ENCODE assay signal across 23 cellular contexts in the genomic region with DNA sequence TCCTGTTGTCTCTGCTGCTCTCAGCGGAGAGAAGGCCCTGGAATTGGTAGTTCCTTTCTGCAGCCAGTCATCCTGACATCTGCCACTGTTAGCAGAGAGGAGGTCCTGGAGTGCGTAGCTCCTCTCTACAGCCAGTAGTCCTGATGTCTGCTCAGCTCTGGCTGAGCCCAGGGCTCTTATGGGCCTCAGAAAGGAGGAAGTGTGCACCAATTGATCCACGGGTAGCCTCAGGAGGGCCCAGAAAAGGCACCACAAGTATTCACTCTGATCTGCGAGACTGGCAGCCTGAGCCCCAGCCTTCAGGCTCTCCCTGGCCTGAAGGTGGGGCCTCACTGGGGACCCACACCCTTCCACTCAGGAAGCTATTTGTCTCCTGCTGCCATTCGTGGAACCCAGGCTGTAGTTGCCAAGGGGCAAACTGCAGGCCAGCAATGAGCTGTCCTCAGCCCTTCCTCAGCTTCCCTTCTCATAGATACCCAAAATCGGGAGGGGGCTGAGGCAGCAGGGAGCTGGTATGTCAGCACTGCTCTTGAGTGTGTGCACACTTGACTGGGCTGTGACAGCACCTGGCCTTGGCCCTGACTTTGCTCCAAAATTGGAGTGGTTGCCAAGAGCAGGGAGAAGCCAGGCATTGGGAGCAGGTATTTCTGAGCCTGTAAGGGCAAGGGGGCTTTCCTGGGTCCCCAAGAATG.
DNase-seq lines count a peak whose midpoint lies in the region; ATAC-seq, FAIRE-seq and TF ChIP-seq lines count a peak whose summit lies in the region.
"Had no signal": no experiment of that assay in that cellular context is flagged by ENCODE, and none has a peak within 500 bp of the region (broad histone marks: within the 10 kb centered on the region; RNA-seq: fewer than 3 reads in every experiment).

No MANE protein-coding gene starts in this region.

- no peak for FAIRE-seq in GM12891 (lab: Jason Lieb, UNC)
- FAIRE-seq: A549, D721Med, H1, K562 had no signal

- no peak for DNase-seq in activated naive CD4-positive, alpha-beta T cell treated with anti-CD3 and anti-CD28 coated beads, Interleukin-2, amount 10 ng/mL, durations not matched to agents 7 days and 5 days
- no peak for DNase-seq in activated naive CD4-positive, alpha-beta T cell treated with anti-CD3 and anti-CD28 coated beads, Interleukin-2, amount 50 U/mL, for 72 hours (ENCODE audit: low spot score in 2 of 2)
- no peak for DNase-seq in GM12891 (ENCODE audit: insufficient read length, low spot score)
- no peak for DNase-seq in effector memory CD8-positive, alpha-beta T cell
- DNase-seq in stimulated activated effector memory CD8-positive, alpha-beta T cell treated with anti-CD3 and anti-CD28 coated beads, Interleukin-12 subunit alpha, Interleukin-12 subunit beta, amount 100 ng/mL, for 72 hours (ENCODE audit: low spot score in 2 of 2) = no peak
- DNase-seq in activated T-cell treated with anti-CD3 and anti-CD28 coated beads, Interleukin-2, amount 50 U/mL, for 1 hour = no peak
- DNase-seq in hepatic stellate cell (ENCODE audit: low spot score) = no peak
- no peak for DNase-seq in kidney tubule cell (ENCODE audit: low spot score)
- DNase-seq: activated CD8-positive, alpha-beta memory T cell treated with anti-CD3 and anti-CD28 coated beads for 24 hours; activated naive CD4-positive, alpha-beta T cell treated with Interleukin-2 at 50 U/mL for 16 hours; activated T-cell treated with anti-CD3 and anti-CD28 coated beads, Interleukin-2, amount 50 U/mL, for 4 hours; anterior cingulate cortex; islet precursor cell; mammary epithelial cell; NCI-H1417 treated with DMSO at 0.1 percent for 48 hours; NCI-H524; psoas muscle; substantia nigra had no signal

- H3K9me3 Mint-ChIP-seq in activated naive CD4-positive, alpha-beta T cell treated with anti-CD3 and anti-CD28 coated beads, Interleukin-2, amount 10 ng/mL, durations not matched to agents 7 days and 5 days = no peaks in the 10 kb centered on the region
- peaks cover 3 to 4% of the 10 kb centered on the region in 2 donors for H3K9me3 Mint-ChIP-seq in activated naive CD4-positive, alpha-beta T cell treated with anti-CD3 and anti-CD28 coated beads, Interleukin-2, amount 50 U/mL, for 72 hours
- H3K9me3 Mint-ChIP-seq in effector memory CD8-positive, alpha-beta T cell = no peaks in the 10 kb centered on the region
- peaks cover 2% of the 10 kb centered on the region for H3K9me3 Mint-ChIP-seq in stimulated activated effector memory CD8-positive, alpha-beta T cell treated with anti-CD3 and anti-CD28 coated beads, Interleukin-12 subunit alpha, Interleukin-12 subunit beta, amount 100 ng/mL, for 72 hours
- H3K9me3 Mint-ChIP-seq: T-helper 2 cell treated with Interferon-gamma antibody and Interleukin-4, amounts not matched to agents 5 μg/mL and 100 μg/mL, for 36 hours had no signal

- no peak overlapping the region for H3K4me3 Mint-ChIP-seq in activated naive CD4-positive, alpha-beta T cell treated with anti-CD3 and anti-CD28 coated beads, Interleukin-2, amount 10 ng/mL, durations not matched to agents 7 days and 5 days
- H3K4me3 Mint-ChIP-seq in effector memory CD8-positive, alpha-beta T cell = no peak overlapping the region
- H3K4me3 Mint-ChIP-seq in stimulated activated effector memory CD8-positive, alpha-beta T cell treated with anti-CD3 and anti-CD28 coated beads, Interleukin-12 subunit alpha, Interleukin-12 subunit beta, amount 100 ng/mL, for 72 hours = no peak overlapping the region
- H3K4me3 Mint-ChIP-seq: activated T-cell treated with anti-CD3 and anti-CD28 coated beads, Interleukin-2, amount 50 U/mL, for 4 hours had no signal

- no peaks in the 10 kb centered on the region for H3K36me3 Mint-ChIP-seq in activated naive CD4-positive, alpha-beta T cell treated with anti-CD3 and anti-CD28 coated beads, Interleukin-2, amount 10 ng/mL, durations not matched to agents 7 days and 5 days
- no peaks in the 10 kb centered on the region for H3K36me3 Mint-ChIP-seq in activated naive CD4-positive, alpha-beta T cell treated with anti-CD3 and anti-CD28 coated beads, Interleukin-2, amount 50 U/mL, for 72 hours
- no peaks in the 10 kb centered on the region for H3K36me3 Mint-ChIP-seq in effector memory CD8-positive, alpha-beta T cell (ENCODE audit: insufficient read depth)
- H3K36me3 Mint-ChIP-seq in stimulated activated effector memory CD8-positive, alpha-beta T cell treated with anti-CD3 and anti-CD28 coated beads, Interleukin-12 subunit alpha, Interleukin-12 subunit beta, amount 100 ng/mL, for 72 hours = no peaks in the 10 kb centered on the region

- ATAC-seq in activated naive CD4-positive, alpha-beta T cell treated with anti-CD3 and anti-CD28 coated beads, Interleukin-2, amount 50 U/mL, for 72 hours = no peak
- ATAC-seq in effector memory CD8-positive, alpha-beta T cell (replicated peaks) = peak; percentile 17
- ATAC-seq in stimulated activated effector memory CD8-positive, alpha-beta T cell treated with anti-CD3 and anti-CD28 coated beads, Interleukin-12 subunit alpha, Interleukin-12 subunit beta, amount 100 ng/mL, for 72 hours = peak; percentile 48
- ATAC-seq: A549; activated T-cell treated with anti-CD3 and anti-CD28 coated beads, Interleukin-2, amount 50 U/mL, for 4 hours; K562; psoas muscle had no signal

- TF ChIP-seq POLR2A in GM12891 (IDR thresholded peaks at IDR 0.05; ENCODE audit: low read depth, low read length) = no peak

- peak overlapping the region; percentile 49 for H3K27ac Mint-ChIP-seq in activated naive CD4-positive, alpha-beta T cell treated with anti-CD3 and anti-CD28 coated beads, Interleukin-2, amount 10 ng/mL, durations not matched to agents 7 days and 5 days
- H3K27ac Mint-ChIP-seq in activated naive CD4-positive, alpha-beta T cell treated with anti-CD3 and anti-CD28 coated beads, Interleukin-2, amount 50 U/mL, for 72 hours = no peak overlapping the region
- H3K27ac Mint-ChIP-seq in effector memory CD8-positive, alpha-beta T cell = peak overlapping the region; percentile 6 to 7
- peak overlapping the region; percentile 78 for H3K27ac Mint-ChIP-seq in stimulated activated effector memory CD8-positive, alpha-beta T cell treated with anti-CD3 and anti-CD28 coated beads, Interleukin-12 subunit alpha, Interleukin-12 subunit beta, amount 100 ng/mL, for 72 hours

- H3K4me1 Mint-ChIP-seq in activated naive CD4-positive, alpha-beta T cell treated with anti-CD3 and anti-CD28 coated beads, Interleukin-2, amount 10 ng/mL, durations not matched to agents 7 days and 5 days = peaks cover 23% of the 10 kb centered on the region
- peaks cover 5 to 9% of the 10 kb centered on the region in 2 donors for H3K4me1 Mint-ChIP-seq in effector memory CD8-positive, alpha-beta T cell (ENCODE audit: low read depth in 2 of 2)
- peaks cover 19% of the 10 kb centered on the region for H3K4me1 Mint-ChIP-seq in stimulated activated effector memory CD8-positive, alpha-beta T cell treated with anti-CD3 and anti-CD28 coated beads, Interleukin-12 subunit alpha, Interleukin-12 subunit beta, amount 100 ng/mL, for 72 hours

- H3K27me3 Mint-ChIP-seq in activated naive CD4-positive, alpha-beta T cell treated with anti-CD3 and anti-CD28 coated beads, Interleukin-2, amount 10 ng/mL, durations not matched to agents 7 days and 5 days = no peaks in the 10 kb centered on the region
- H3K27me3 Mint-ChIP-seq in effector memory CD8-positive, alpha-beta T cell = no peaks in the 10 kb centered on the region

- CTCF ChIA-PET in activated naive CD4-positive, alpha-beta T cell treated with anti-CD3 and anti-CD28 coated beads, Interleukin-2, amount 10 ng/mL, durations not matched to agents 7 days and 5 days (lab: Charles Lee) = no interaction called here

TF ChIP-seq in GM12891, 5 proteins besides CTCF, POLR2A, EP300 and RAD21:
- TF ChIP-seq SPI1 (IDR thresholded peaks at IDR 0.05; ENCODE audit: low read depth, low read length) (peak; percentile 16; the same call in 1 of the 2 replicates), TAF1 (IDR thresholded peaks at IDR 0.05; ENCODE audit: low read depth, low read length) (no peak)

Comparison
In these comparisons a context has a peak if more than half of its experiments do, and no peak if none do; other contexts are left out.
1. H3K27ac Mint-ChIP-seq: peak in activated naive CD4-positive, alpha-beta T cell treated with anti-CD3 and anti-CD28 coated beads, Interleukin-2, amount 10 ng/mL, durations not matched to agents 7 days and 5 days (single experiment), effector memory CD8-positive, alpha-beta T cell (2 of 2) and stimulated activated effector memory CD8-positive, alpha-beta T cell treated with anti-CD3 and anti-CD28 coated beads, Interleukin-12 subunit alpha, Interleukin-12 subunit beta, amount 100 ng/mL, for 72 hours (single experiment); none in activated naive CD4-positive, alpha-beta T cell treated with anti-CD3 and anti-CD28 coated beads, Interleukin-2, amount 50 U/mL, for 72 hours (0 of 2).
2. ATAC-seq: peak in effector memory CD8-positive, alpha-beta T cell (single experiment) and stimulated activated effector memory CD8-positive, alpha-beta T cell treated with anti-CD3 and anti-CD28 coated beads, Interleukin-12 subunit alpha, Interleukin-12 subunit beta, amount 100 ng/mL, for 72 hours (single experiment); none in activated naive CD4-positive, alpha-beta T cell treated with anti-CD3 and anti-CD28 coated beads, Interleukin-2, amount 50 U/mL, for 72 hours (0 of 2).